ENCODE assay signal across 8 cellular contexts in genomic region chr16:23670137-23670776, GRCh38. TPM values are rescaled to one million over a fixed set of nuclear protein-coding genes. Genes with fewer than 3 reads are reported as not detected.
DNase-seq lines count a peak whose midpoint lies in the region; ATAC-seq and TF ChIP-seq lines count a peak whose summit lies in the region.

No MANE protein-coding gene starts in this region.

- H3K4me1 Mint-ChIP-seq in activated naive CD8-positive, alpha-beta T cell treated with anti-CD3 and anti-CD28 coated beads, Interleukin-2, amount 50 U/mL, for 24 hours, result peaks cover 20% of the 10 kb centered on the region
- H3K4me1 Mint-ChIP-seq in Caco-2 (ENCODE audit: low read depth, unreplicated experiment), result no peaks in the 10 kb centered on the region

- peak; percentile 82 for DNase-seq in AG20443 (ENCODE audit: low spot score)
- peak; percentile 41 for DNase-seq in activated naive CD8-positive, alpha-beta T cell treated with anti-CD3 and anti-CD28 coated beads, Interleukin-2, amount 50 U/mL, for 24 hours
- peak in 2 of 3 experiments; percentile 36 to 53 for DNase-seq in stimulated activated CD4-positive, alpha-beta T cell treated with anti-CD3 and anti-CD28 coated beads, TNF-alpha, amount 100 ng/mL, for 24 hours (ENCODE audit: low read depth in 3 of 3)
- DNase-seq in NCI-H510A (lab: John Stamatoyannopoulos, UW), result no peak
- no peak for DNase-seq in DMS53 treated with DMSO at 0.1 percent for 48 hours (lab: John Stamatoyannopoulos, UW; ENCODE audit: unreplicated experiment)
- no peak for DNase-seq in Caco-2

- H3K4me1 ChIP-seq in Caco-2, result no peaks in the 10 kb centered on the region

- H3K9me3 ChIP-seq in Caco-2, result no peaks in the 10 kb centered on the region

- CTCF ChIA-PET in Caco-2 (lab: Charles Lee), result no interaction called here

- TF ChIP-seq CTCF in Caco-2 (IDR thresholded peaks at IDR 0.05; ENCODE audit: insufficient read depth in 1 of 2, low read depth in 1 of 2, low read length in 1 of 2, severe bottlenecking in 1 of 2, unreplicated experiment in 1 of 2), result no peak

- peaks cover 4% of the 10 kb centered on the region for H3K36me3 ChIP-seq in Caco-2 (ENCODE audit: control insufficient read depth, insufficient read depth, low read length)

- no TSS peak for BruUV-seq in Caco-2 (replicated peaks; lab: Mats Ljungman, UMichigan)

- H3K27me3 Mint-ChIP-seq in activated naive CD8-positive, alpha-beta T cell treated with anti-CD3 and anti-CD28 coated beads, Interleukin-2, amount 50 U/mL, for 24 hours, result no peaks in the 10 kb centered on the region
- H3K27me3 Mint-ChIP-seq in Caco-2 (ENCODE audit: insufficient read depth, unreplicated experiment), result no peaks in the 10 kb centered on the region

- no peak overlapping the region for H3K27ac Mint-ChIP-seq in activated naive CD8-positive, alpha-beta T cell treated with anti-CD3 and anti-CD28 coated beads, Interleukin-2, amount 50 U/mL, for 24 hours
- H3K27ac Mint-ChIP-seq in Caco-2 (ENCODE audit: unreplicated experiment), result no peak overlapping the region

- ATAC-seq in GM19324 (IDR thresholded peaks at IDR 0.05; ENCODE audit: low FRiP score, unreplicated experiment), result peak; percentile 59
- ATAC-seq in HG03196 (IDR thresholded peaks at IDR 0.05; ENCODE audit: unreplicated experiment), result peak; percentile 82
- peak; percentile 99 for ATAC-seq in activated naive CD8-positive, alpha-beta T cell treated with anti-CD3 and anti-CD28 coated beads, Interleukin-2, amount 50 U/mL, for 24 hours

- no peaks in the 10 kb centered on the region for H3K27me3 ChIP-seq in Caco-2 (replicated peaks; ENCODE audit: control insufficient read depth, insufficient read depth, low read length)

- H3K4me3 ChIP-seq in Caco-2 (ENCODE audit: low read depth, low read length), result no peak overlapping the region

- no peaks in the 10 kb centered on the region for H3K9me3 Mint-ChIP-seq in activated naive CD8-positive, alpha-beta T cell treated with anti-CD3 and anti-CD28 coated beads, Interleukin-2, amount 50 U/mL, for 24 hours
- H3K9me3 Mint-ChIP-seq in Caco-2 (ENCODE audit: unreplicated experiment), result no peaks in the 10 kb centered on the region

- H3K4me3 Mint-ChIP-seq in activated naive CD8-positive, alpha-beta T cell treated with anti-CD3 and anti-CD28 coated beads, Interleukin-2, amount 50 U/mL, for 24 hours, result no peak overlapping the region
- no peak overlapping the region for H3K4me3 Mint-ChIP-seq in Caco-2 (ENCODE audit: unreplicated experiment)

- H3K36me3 Mint-ChIP-seq in activated naive CD8-positive, alpha-beta T cell treated with anti-CD3 and anti-CD28 coated beads, Interleukin-2, amount 50 U/mL, for 24 hours (ENCODE audit: low read depth), result peaks cover 56% of the 10 kb centered on the region
- peaks cover 51% of the 10 kb centered on the region for H3K36me3 Mint-ChIP-seq in Caco-2 (ENCODE audit: insufficient read depth, unreplicated experiment)

- intact Hi-C loops in Caco-2 (cut with micrococcal nuclease; ENCODE audit: unreplicated experiment), result no loop called here

- POLR2A ChIA-PET in Caco-2 (lab: Charles Lee), result no interaction called here

RNA-seq across cellular contexts. Expression of gene PLK1, which starts 8.4 kb away (rescaled TPM):
- total RNA-seq in Caco-2 (2022), result 104 and 114 TPM in 2 replicates

RNA-seq across cellular contexts. Expression of gene DCTN5, which starts 29.0 kb away (rescaled TPM):
- total RNA-seq in Caco-2 (2022), result 91.0 and 101 TPM in 2 replicates

RNA-seq across cellular contexts. Expression of gene PALB2, which starts 29.1 kb away (rescaled TPM):
- total RNA-seq in Caco-2 (2022), result 19.4 and 20.5 TPM in 2 replicates

RNA-seq across cellular contexts. Expression of gene ERN2, which starts 42.8 kb away (rescaled TPM):
- total RNA-seq in Caco-2 (2022), result not detected in 2 replicates

Comparison
In these comparisons a context has a peak if more than half of its experiments do, and no peak if none do; other contexts are left out.
1. DNase-seq: peak in AG20443 (single experiment), activated naive CD8-positive, alpha-beta T cell treated with anti-CD3 and anti-CD28 coated beads, Interleukin-2, amount 50 U/mL, for 24 hours (single experiment) and stimulated activated CD4-positive, alpha-beta T cell treated with anti-CD3 and anti-CD28 coated beads, TNF-alpha, amount 100 ng/mL, for 24 hours (2 of 3); none in NCI-H510A (single experiment), DMS53 treated with DMSO at 0.1 percent for 48 hours (single experiment) and Caco-2 (0 of 2).
2. Peak in every context shown above with its lines, with median percentiles within 50 percentile points of each other: ATAC-seq.